11 cellular contexts compared by ENCODE assay signal in the genomic region with DNA sequence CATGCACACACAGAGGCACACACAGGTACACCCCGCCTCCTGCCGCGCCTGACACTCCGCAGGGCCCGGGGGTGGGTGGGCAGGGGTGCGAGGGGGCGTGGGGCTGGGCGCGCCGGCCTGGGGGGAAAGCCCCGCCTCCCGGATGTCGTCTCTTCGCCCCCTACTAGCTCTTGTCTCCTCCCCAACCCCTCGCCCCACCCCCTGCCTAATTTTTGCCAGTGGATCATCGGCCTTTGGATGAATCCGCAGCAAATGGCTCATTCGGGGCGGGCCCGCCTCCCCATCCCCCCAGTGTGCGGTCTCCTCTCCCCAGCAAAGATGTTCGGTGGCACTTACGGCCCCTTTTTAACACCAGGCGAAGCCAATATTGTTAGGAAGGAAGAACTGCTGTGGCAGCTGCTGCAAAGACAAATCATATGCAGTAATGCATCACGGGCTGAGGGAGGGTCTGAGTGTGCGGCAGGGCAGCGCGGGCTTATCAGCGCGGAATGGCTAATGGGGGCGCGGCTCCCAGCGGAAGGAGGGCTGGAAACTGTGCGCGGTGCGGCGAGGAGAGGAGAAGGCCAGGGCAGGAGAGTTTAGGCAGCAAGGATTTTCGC. TPM values are rescaled to one million over a fixed set of nuclear protein-coding genes. Genes with fewer than 3 reads are reported as not detected.
A peak's percentile ranks its signal among the peaks of the same experiment; 100 is the strongest.
DNase-seq lines count a peak whose midpoint lies in the region; ATAC-seq lines count a peak whose summit lies in the region.
"Had no signal": no experiment of that assay in that cellular context is flagged by ENCODE, and none has a peak within 500 bp of the region (broad histone marks: within the 10 kb centered on the region; RNA-seq: fewer than 3 reads in every experiment).

No MANE protein-coding gene starts in this region.

- peaks cover 6 to 16% (median 11%) of the 10 kb centered on the region in 7 donors for H3K4me1 Mint-ChIP-seq in naive thymus-derived CD4-positive, alpha-beta T cell

- peak; percentile 39 for ATAC-seq in naive thymus-derived CD4-positive, alpha-beta T cell
- peak; percentile 28 for ATAC-seq in aorta (ENCODE audit: low FRiP score)

- no peaks in the 10 kb centered on the region for H3K36me3 ChIP-seq in naive thymus-derived CD4-positive, alpha-beta T cell (ENCODE audit: control insufficient read depth in 2 of 3, insufficient read depth in 3 of 3, low read length in 3 of 3)
- no peaks in the 10 kb centered on the region for H3K36me3 ChIP-seq in aorta (ENCODE audit: control insufficient read depth in 1 of 2, insufficient read depth in 2 of 2, low read length in 1 of 2)
- H3K36me3 ChIP-seq: neutrophil, upper lobe of left lung had no signal

- CTCF ChIA-PET in naive thymus-derived CD4-positive, alpha-beta T cell (lab: Charles Lee): no interaction called here

- peak overlapping the region in 2 of 9 donors; percentile 41 to 66 for H3K27ac Mint-ChIP-seq in naive thymus-derived CD4-positive, alpha-beta T cell

- POLR2A ChIA-PET in naive thymus-derived CD4-positive, alpha-beta T cell (lab: Charles Lee): no interaction called here

- H3K4me1 ChIP-seq in naive thymus-derived CD4-positive, alpha-beta T cell (ENCODE audit: control insufficient read depth in 2 of 2, insufficient read depth in 2 of 2, low read length in 2 of 2): peaks cover 0 to 4% of the 10 kb centered on the region in 2 donors
- no peaks in the 10 kb centered on the region for H3K4me1 ChIP-seq in aorta (ENCODE audit: control insufficient read depth in 1 of 2, insufficient read depth in 2 of 2, low read length in 2 of 2)

- intact Hi-C loops in naive thymus-derived CD4-positive, alpha-beta T cell (cut with micrococcal nuclease): no loop called here
- intact Hi-C loops in aorta (cut with DNase I): loop anchor here in 1 of 2 donors (5.0 kb wide), 1 partner anchor 75 kb away; no protein-coding TSS in a partner anchor

- H3K27ac ChIP-seq in naive thymus-derived CD4-positive, alpha-beta T cell (ENCODE audit: low read depth, low read length): no peak overlapping the region
- no peak overlapping the region for H3K27ac ChIP-seq in aorta (ENCODE audit: low read depth in 1 of 2, low read length in 2 of 2)
- H3K27ac ChIP-seq: neutrophil, upper lobe of left lung had no signal

- H3K27me3 ChIP-seq in naive thymus-derived CD4-positive, alpha-beta T cell (ENCODE audit: control insufficient read depth in 2 of 2, insufficient read depth in 2 of 2, low read length in 2 of 2): no peaks in the 10 kb centered on the region
- no peaks in the 10 kb centered on the region for H3K27me3 ChIP-seq in aorta (ENCODE audit: control insufficient read depth in 1 of 2, insufficient read depth in 2 of 2, low read length in 1 of 2)

- H3K9me3 Mint-ChIP-seq in naive thymus-derived CD4-positive, alpha-beta T cell: no peaks in the 10 kb centered on the region

- H3K4me3 ChIP-seq in naive thymus-derived CD4-positive, alpha-beta T cell (ENCODE audit: low read length): no peak overlapping the region
- H3K4me3 ChIP-seq in aorta (ENCODE audit: low read length in 2 of 2): no peak overlapping the region

- peaks cover 42 to 59% (median 45%) of the 10 kb centered on the region in 5 donors for H3K27me3 Mint-ChIP-seq in naive thymus-derived CD4-positive, alpha-beta T cell

- no peaks in the 10 kb centered on the region for H3K9me3 ChIP-seq in naive thymus-derived CD4-positive, alpha-beta T cell (ENCODE audit: control insufficient read depth in 2 of 3, low read length in 3 of 3)
- H3K9me3 ChIP-seq in aorta (ENCODE audit: control insufficient read depth, low read length): no peaks in the 10 kb centered on the region
- H3K9me3 ChIP-seq: neutrophil, upper lobe of left lung had no signal

- 2% methylated on average over 38 of the region's 38 CpGs for WGBS in aorta, 2 donors

- DNase-seq in stimulated activated naive CD4-positive, alpha-beta T cell (lab: John Stamatoyannopoulos, UW): peak in 4 of 6 experiments; percentile 9 to 34 (median 24)
- DNase-seq in stimulated activated naive CD4-positive, alpha-beta T cell treated with Interleukin-2 at 50 U/mL for 16 hours (lab: John Stamatoyannopoulos, UW): no peak
- peak; percentile 77 for DNase-seq in ecto neural progenitor cell (ENCODE audit: low spot score)
- peak in 4 of 9 donors; percentile 10 to 44 (median 16) for DNase-seq in naive thymus-derived CD4-positive, alpha-beta T cell
- DNase-seq in aorta: peak; percentile 57 to 82
- no peak for DNase-seq in GDM1 (lab: John Stamatoyannopoulos, UW)
- DNase-seq in HCEC 1CT: no peak
- no peak for DNase-seq in kidney tubule cell (ENCODE audit: low spot score)
- DNase-seq: Calu3, upper lobe of left lung had no signal

- H3K36me3 Mint-ChIP-seq in naive thymus-derived CD4-positive, alpha-beta T cell: peaks cover 0 to 1% (median 0%) of the 10 kb centered on the region in 5 donors

- H3K4me3 Mint-ChIP-seq in naive thymus-derived CD4-positive, alpha-beta T cell: peak overlapping the region in 9 of 10 donors; percentile 56 to 89 (median 74)

RNA-seq across cellular contexts. Expression of a gene that starts 13.4 kb away (rescaled TPM):
- total RNA-seq in naive thymus-derived CD4-positive, alpha-beta T cell: 1 to 10 TPM in 4 of 5 experiments, under 1 TPM in 1; 0.87 to 4.2 (median 2.4) TPM
- 1 to 10 TPM in 1 of 2 donors, under 1 TPM in 1; 0.30 to 1.1 TPM for polyA plus RNA-seq in naive thymus-derived CD4-positive, alpha-beta T cell
- 1 to 10 TPM; 5.5 to 7.1 TPM for total RNA-seq in aorta
- 1 to 10 TPM; 1.3 to 4.3 TPM for polyA plus RNA-seq in aorta

Comparison
In these comparisons a context has a peak if more than half of its experiments do, and no peak if none do; other contexts are left out.
1. DNase-seq: peak in stimulated activated naive CD4-positive, alpha-beta T cell (4 of 6), ecto neural progenitor cell (single experiment) and aorta (2 of 2); none in stimulated activated naive CD4-positive, alpha-beta T cell treated with Interleukin-2 at 50 U/mL for 16 hours (single experiment), GDM1 (single experiment), HCEC 1CT (single experiment) and kidney tubule cell (single experiment).